16 cellular contexts compared by ENCODE assay signal in genomic region chr4:102730968-102731533, GRCh38. TPM values are rescaled to one million over a fixed set of nuclear protein-coding genes. Genes with fewer than 3 reads are reported as not detected.
DNase-seq lines count a peak whose midpoint lies in the region; ATAC-seq and TF ChIP-seq lines count a peak whose summit lies in the region.
"Had no signal": no experiment of that assay in that cellular context is flagged by ENCODE, and none has a peak within 500 bp of the region (broad histone marks: within the 10 kb centered on the region; RNA-seq: fewer than 3 reads in every experiment).

No MANE protein-coding gene starts in this region.

- POLR2A ChIA-PET in HEK293 (lab: Yijun Ruan, JAX) = no interaction called here
- POLR2A ChIA-PET in WTC11 (lab: Charles Lee) = interaction anchor here (0.7 to 1.3 kb wide), 3 partner anchors 30 to 138 kb away, joined by 3 to 7 read pairs (median 5); partner anchors contain the start of genes CISD2, MANBA and UBE2D3

- peaks cover 6% of the 10 kb centered on the region for H3K9me3 Mint-ChIP-seq in WTC11

- H3K4me3 ChIP-seq in AG09309 (ENCODE audit: control insufficient read depth, low read depth, low read length) (no peak overlapping the region), HEK293 (ENCODE audit: low read depth, low read length) (no peak overlapping the region), SJCRH30 (no peak overlapping the region)

- no peaks in the 10 kb centered on the region for H3K27me3 ChIP-seq in SJCRH30

- H3K27me3 Mint-ChIP-seq in WTC11 (ENCODE audit: low read depth) = no peaks in the 10 kb centered on the region; the same call in 1 of the 2 replicates
- H3K27me3 Mint-ChIP-seq: CD4-positive, CD25-positive, alpha-beta regulatory T cell; T-cell had no signal

- no peaks in the 10 kb centered on the region; the same call in none of the 2 replicates for H3K4me1 Mint-ChIP-seq in WTC11

- H3K36me3 ChIP-seq in HEK293 (ENCODE audit: control insufficient read depth in 2 of 2, insufficient read depth in 1 of 2, low read length in 2 of 2) = no peaks in the 10 kb centered on the region
- H3K36me3 ChIP-seq in SJCRH30 = no peaks in the 10 kb centered on the region

- no peak overlapping the region for H3K27ac Mint-ChIP-seq in WTC11
- H3K27ac Mint-ChIP-seq: mesothelial cell of epicardium, T-cell had no signal

- CTCF ChIA-PET in HEK293 (lab: Yijun Ruan, JAX) (interaction anchor here (1.2 kb wide), 1 partner anchor 9 kb away, joined by 3 read pairs; no protein-coding TSS in a partner anchor), WTC11 (lab: Charles Lee) (interaction anchor here (0.6 to 1.6 kb wide), 18 partner anchors 9 to 364 kb away, joined by 3 to 13 read pairs (median 3); partner anchors contain the start of gene MANBA)

- no peak overlapping the region for H3K4me3 Mint-ChIP-seq in WTC11
- H3K4me3 Mint-ChIP-seq: CD4-positive, CD25-positive, alpha-beta regulatory T cell; mesothelial cell of epicardium; T-cell had no signal

- DNase-seq in AG09309 (ENCODE audit: low read depth) = no peak
- DNase-seq in WTC11 (ENCODE audit: low spot score) = peak; percentile 51
- DNase-seq in iPS-NIHi7 (ENCODE audit: extremely low spot score) = peak; percentile 74
- no peak for DNase-seq in NCI-H510A (lab: John Stamatoyannopoulos, UW)
- DNase-seq in SJCRH30 = no peak
- no peak for DNase-seq in activated CD4-positive, alpha-beta T cell treated with anti-CD3 and anti-CD28 coated beads for 4 hours
- no peak for DNase-seq in NCI-H526 (lab: John Stamatoyannopoulos, UW)
- DNase-seq: activated CD4-positive, alpha-beta T cell treated with anti-CD3 and anti-CD28 coated beads for 1 hour; CD4-positive, CD25-positive, alpha-beta regulatory T cell; hippocampal formation; NCI-H1417; stimulated activated CD4-positive, alpha-beta T cell treated with anti-CD3 and anti-CD28 coated beads, Interleukin-2, amount 100 ng/mL, for 48 hours; stimulated activated naive CD4-positive, alpha-beta T cell; T-cell had no signal

- H3K9me3 ChIP-seq in HEK293 (ENCODE audit: control insufficient read depth, insufficient read depth, low read depth, low read length) = no peaks in the 10 kb centered on the region
- H3K9me3 ChIP-seq in SJCRH30 (replicated peaks) = no peaks in the 10 kb centered on the region

- H3K4me1 ChIP-seq in HEK293 (ENCODE audit: control insufficient read depth, insufficient read depth, low read length) (peaks cover 6% of the 10 kb centered on the region), SJCRH30 (no peaks in the 10 kb centered on the region)

- peak; percentile 99 for ATAC-seq in WTC11
- ATAC-seq: T-cell had no signal

- peak; percentile 14 for TF ChIP-seq CTCF in AG09309 (IDR thresholded peaks at IDR 0.05; ENCODE audit: control insufficient read depth, insufficient read depth, low read depth, low read length, missing control alignments)
- no peak for TF ChIP-seq CTCF in HEK293 (tag by site-specific recombination; IDR thresholded peaks at IDR 0.05)
- no peak; the same call in 1 of the 2 replicates for TF ChIP-seq CTCF in WTC11 (IDR thresholded peaks at IDR 0.05)

- H3K27ac ChIP-seq in HEK293 (ENCODE audit: extremely low read depth, low read depth, low read length) = no peak overlapping the region
- no peak overlapping the region for H3K27ac ChIP-seq in SJCRH30

- H3K36me3 Mint-ChIP-seq in WTC11 = peaks cover 28% of the 10 kb centered on the region

TF ChIP-seq in HEK293, 187 proteins besides CTCF, POLR2A, EP300 and RAD21:
- no peak for TF ChIP-seq EGR2 (tag by site-specific recombination; IDR thresholded peaks at IDR 0.05; ENCODE audit: low read depth)
- peak; percentile 56 for TF ChIP-seq SETDB1 (IDR thresholded peaks at IDR 0.05; ENCODE audit: insufficient read length, low read length)

TF ChIP-seq in WTC11, 78 proteins besides CTCF, POLR2A, EP300 and RAD21:
- TF ChIP-seq, protein P1, sequence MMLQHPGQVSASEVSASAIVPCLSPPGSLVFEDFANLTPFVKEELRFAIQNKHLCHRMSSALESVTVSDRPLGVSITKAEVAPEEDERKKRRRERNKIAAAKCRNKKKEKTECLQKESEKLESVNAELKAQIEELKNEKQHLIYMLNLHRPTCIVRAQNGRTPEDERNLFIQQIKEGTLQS (CRISPR knock-in tag; conservative IDR thresholded peaks at IDR 0.05) = no peak
- no peak for TF ChIP-seq ZNF263 (CRISPR knock-in tag; IDR thresholded peaks at IDR 0.05; ENCODE audit: low read depth)
- no peak for TF ChIP-seq ESRRA (CRISPR knock-in tag; IDR thresholded peaks at IDR 0.05; ENCODE audit: borderline replicate concordance)
- TF ChIP-seq RORB (CRISPR knock-in tag; IDR thresholded peaks at IDR 0.05) = no peak
- TF ChIP-seq HMGA2 (CRISPR knock-in tag; IDR thresholded peaks at IDR 0.05) = no peak
- TF ChIP-seq NFYB (CRISPR knock-in tag; conservative IDR thresholded peaks at IDR 0.05; ENCODE audit: low read depth) = no peak
- no peak for TF ChIP-seq SOX15 (CRISPR knock-in tag; IDR thresholded peaks at IDR 0.05)
- no peak for TF ChIP-seq ZNF317 (CRISPR knock-in tag; IDR thresholded peaks at IDR 0.05; ENCODE audit: borderline replicate concordance, low read depth)
- no peak for TF ChIP-seq FOXJ3 (CRISPR knock-in tag; IDR thresholded peaks at IDR 0.05; ENCODE audit: borderline replicate concordance)
TF ChIP-seq in WTC11: peak in this region for 0.

RNA-seq across cellular contexts. Expression of gene MANBA, which starts 29.7 kb away (rescaled TPM):
- total RNA-seq in WTC11 (2021) = 35.1 to 37.6 TPM (median 37.5 TPM) in 3 replicates
- 13.5 and 14.1 TPM in 2 replicates for total RNA-seq in SJCRH30 (2014; rRNA removed; shearing (Covaris generic))

Comparison
In these comparisons a context has a peak if more than half of its experiments do, and no peak if none do; other contexts are left out.
1. DNase-seq: peak in WTC11 (single experiment) and iPS-NIHi7 (single experiment); none in AG09309 (single experiment), NCI-H510A (single experiment), SJCRH30 (0 of 2), activated CD4-positive, alpha-beta T cell treated with anti-CD3 and anti-CD28 coated beads for 4 hours (0 of 2) and NCI-H526 (0 of 2).